Comparison of ENCODE assay signal across 22 cellular contexts in genomic region chr7:3280445-3280844, GRCh38. TPM values are rescaled to one million over a fixed set of nuclear protein-coding genes. Genes with fewer than 3 reads are reported as not detected.
A peak's percentile ranks its signal among the peaks of the same experiment; 100 is the strongest.
DNase-seq lines count a peak whose midpoint lies in the region; ATAC-seq, FAIRE-seq and TF ChIP-seq lines count a peak whose summit lies in the region.
"Had no signal": no experiment of that assay in that cellular context is flagged by ENCODE, and none has a peak within 500 bp of the region (broad histone marks: within the 10 kb centered on the region; RNA-seq: fewer than 3 reads in every experiment).

No MANE protein-coding gene starts in this region.

- H3K9me3 ChIP-seq in esophagus squamous epithelium (no peaks in the 10 kb centered on the region), aorta (ENCODE audit: control insufficient read depth, low read length) (no peaks in the 10 kb centered on the region)
- H3K9me3 ChIP-seq: A549, HAP-1 had no signal

- 17 to 28% methylated on average over 3 of the region's 3 CpGs for WGBS in esophagus squamous epithelium, 2 donors
- 7 to 11% methylated on average over 3 of the region's 3 CpGs for WGBS in aorta, 2 donors

- TF ChIP-seq CTCF in esophagus squamous epithelium (IDR thresholded peaks at IDR 0.05): no peak

- no peak for TF ChIP-seq POLR2A in esophagus squamous epithelium (IDR thresholded peaks at IDR 0.05)

- H3K9ac ChIP-seq in rectal smooth muscle tissue (ENCODE audit: low read length): no peak overlapping the region
- H3K9ac ChIP-seq: BLaER1 treated with 17β-estradiol and CSF1 and Interleukin-3, amounts not matched to agents 10 nM and 100 nM had no signal

- H3K36me3 ChIP-seq in esophagus squamous epithelium: no peaks in the 10 kb centered on the region
- no peaks in the 10 kb centered on the region for H3K36me3 ChIP-seq in rectal smooth muscle tissue (ENCODE audit: control insufficient read depth, insufficient read depth, low read length)
- H3K36me3 ChIP-seq in aorta (ENCODE audit: control insufficient read depth in 1 of 2, insufficient read depth in 2 of 2, low read length in 1 of 2): no peaks in the 10 kb centered on the region
- H3K36me3 ChIP-seq: BLaER1 treated with 17β-estradiol and CSF1 and Interleukin-3, amounts not matched to agents 10 nM and 100 nM; HAP-1 had no signal

- ATAC-seq in left ventricle myocardium superior (peak; percentile 63), aorta (ENCODE audit: low FRiP score) (no peak)
- ATAC-seq: A549, SK-N-SH treated with all-trans-retinoic acid at 6 μM for 48 hours had no signal

- peak overlapping the region in 3 of 4 donors; percentile 11 to 74 (median 62) for H3K27ac ChIP-seq in esophagus squamous epithelium
- H3K27ac ChIP-seq in rectal smooth muscle tissue (ENCODE audit: low read depth, low read length): peak overlapping the region; percentile 48
- H3K27ac ChIP-seq in aorta (ENCODE audit: low read depth in 1 of 2, low read length in 2 of 2): peak overlapping the region; percentile 21 to 80
- H3K27ac ChIP-seq: A549; BLaER1 treated with 17β-estradiol and CSF1 and Interleukin-3, amounts not matched to agents 10 nM and 100 nM had no signal

- no peak for FAIRE-seq in frontal cortex (lab: Jason Lieb, UNC)
- FAIRE-seq: A549, D721Med, GM12892, GM18507 had no signal

- DNase-seq in left ventricle myocardium superior: no peak
- no peak for DNase-seq in cardiac septum (ENCODE audit: low spot score)
- DNase-seq in esophagus squamous epithelium (lab: John Stamatoyannopoulos, UW): no peak
- no peak for DNase-seq in aorta
- no peak for DNase-seq in G401 (ENCODE audit: low spot score)
- no peak for DNase-seq in ACHN
- no peak for DNase-seq in frontal cortex (ENCODE audit: low spot score in 2 of 2)
- DNase-seq: KBM-7, NCI-H1417, NCI-H2107, NCI-H510A treated with DMSO at 0.1 percent for 48 hours, NCI-H82, OCI-M1, SIG-M5 had no signal

- peaks cover 0 to 29% (median 0%) of the 10 kb centered on the region in 3 donors for H3K4me1 ChIP-seq in esophagus squamous epithelium
- H3K4me1 ChIP-seq in rectal smooth muscle tissue (ENCODE audit: control insufficient read depth, insufficient read depth, low read length): no peaks in the 10 kb centered on the region
- H3K4me1 ChIP-seq in aorta (ENCODE audit: control insufficient read depth in 1 of 2, insufficient read depth in 2 of 2, low read length in 2 of 2): peaks cover 0 to 2% of the 10 kb centered on the region in 2 donors
- H3K4me1 ChIP-seq: A549; BLaER1 treated with 17β-estradiol and CSF1 and Interleukin-3, amounts not matched to agents 10 nM and 100 nM had no signal

- in situ Hi-C loops in G401 (cut with HindIII; ENCODE audit: low sequenced_read_pairs) (no loop called here), ACHN (cut with HindIII; ENCODE audit: low pct_ligation_motif_present, low pct_unique_long_range_greater_than_20kb, low sequenced_read_pairs) (no loop called here)

- peaks cover 0 to 6% (median 0%) of the 10 kb centered on the region in 4 donors for H3K27me3 ChIP-seq in esophagus squamous epithelium
- H3K27me3 ChIP-seq in rectal smooth muscle tissue (ENCODE audit: control insufficient read depth, insufficient read depth, low read length): no peaks in the 10 kb centered on the region
- H3K27me3 ChIP-seq in aorta (ENCODE audit: control insufficient read depth in 1 of 2, insufficient read depth in 2 of 2, low read length in 1 of 2): no peaks in the 10 kb centered on the region
- H3K27me3 ChIP-seq: BLaER1 treated with 17β-estradiol and CSF1 and Interleukin-3, amounts not matched to agents 10 nM and 100 nM had no signal

- H3K4me3 ChIP-seq in esophagus squamous epithelium (no peak overlapping the region), rectal smooth muscle tissue (ENCODE audit: low read length) (no peak overlapping the region), aorta (ENCODE audit: low read length in 2 of 2) (no peak overlapping the region)
- H3K4me3 ChIP-seq: A549; BLaER1 treated with 17β-estradiol and CSF1 and Interleukin-3, amounts not matched to agents 10 nM and 100 nM; HAP-1 had no signal

- intact Hi-C loops in left ventricle myocardium superior (cut with micrococcal nuclease): no loop called here
- intact Hi-C loops in cardiac septum (cut with DNase I): no loop called here
- intact Hi-C loops in esophagus squamous epithelium (cut with DNase I): no loop called here
- intact Hi-C loops in aorta (cut with DNase I): no loop called here

RNA-seq across cellular contexts. Expression of gene SDK1, which starts 20.6 kb away (rescaled TPM):
- 2.5 TPM for total RNA-seq in left ventricle myocardium superior
- 0.32 TPM for total RNA-seq in cardiac septum
- 1 to 10 TPM; 2.0 to 9.3 (median 3.8) TPM for total RNA-seq in esophagus squamous epithelium
- 10 to 100 TPM; 20.0 to 46.3 TPM for total RNA-seq in aorta
- 1 to 10 TPM; 1.9 to 4.8 TPM for polyA plus RNA-seq in aorta
- not detected in 2 replicates for total RNA-seq in G401 (2014; rRNA removed; shearing (Covaris generic))
- 33.0 TPM for total RNA-seq in frontal cortex
